7 cellular contexts compared by ENCODE assay signal in the genomic region with DNA sequence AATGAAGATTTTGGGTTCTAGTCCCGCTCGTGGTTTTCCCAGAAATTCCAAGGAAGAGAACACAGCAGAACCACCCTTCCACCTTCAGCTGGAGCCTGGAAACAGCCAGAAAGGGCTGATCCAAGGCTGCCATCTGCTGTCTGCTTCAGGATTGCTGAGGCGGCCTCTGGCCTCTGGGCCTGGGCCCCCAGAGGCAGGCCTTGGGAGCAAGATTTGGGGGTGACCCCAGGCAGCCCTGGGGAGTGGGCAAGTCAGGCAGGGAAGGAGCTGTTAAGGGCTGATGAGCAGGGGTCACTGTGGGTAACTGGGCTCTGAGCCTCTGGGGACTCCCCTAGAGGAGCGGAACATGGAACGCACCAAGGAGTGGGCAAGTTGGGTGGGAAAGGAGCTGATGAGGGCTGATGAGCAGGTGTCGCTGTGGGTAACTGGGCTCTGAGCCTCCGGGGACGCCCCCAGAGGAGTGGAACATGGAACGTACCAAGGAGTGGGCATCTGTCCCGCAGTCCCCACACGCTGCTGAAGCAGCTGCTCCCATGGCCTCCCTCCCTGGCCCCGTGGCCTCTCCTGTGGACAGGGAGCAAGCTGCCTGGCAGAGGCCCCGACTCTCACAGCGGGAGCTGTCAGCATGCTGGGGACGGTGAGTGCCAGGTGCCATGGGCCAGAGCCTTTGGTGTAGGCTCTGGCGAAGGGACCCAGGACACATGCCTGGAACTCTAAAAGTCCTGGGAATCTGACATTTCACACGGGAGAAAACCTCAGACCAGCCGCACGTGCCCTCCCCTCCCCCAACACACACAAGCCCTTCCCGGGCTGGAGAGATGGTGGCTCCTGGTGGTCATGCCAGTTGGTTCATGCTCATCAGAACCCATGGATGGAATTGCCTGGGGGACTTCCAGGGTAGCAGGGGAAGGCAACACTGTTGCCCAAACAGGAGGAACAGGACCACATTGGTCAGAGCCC.
DNase-seq lines count a peak whose midpoint lies in the region; FAIRE-seq and TF ChIP-seq lines count a peak whose summit lies in the region.
"Not testable (repeated sequence)": the region's sequence is repeated elsewhere in the genome, so short reads cannot be mapped to it uniquely, and the experiment has no call there.

No MANE protein-coding gene starts in this region.

- not testable (repeated sequence) for H2AFZ ChIP-seq in osteoblast (ENCODE audit: low read length)

- not testable (repeated sequence) for H3K27ac Mint-ChIP-seq in MCF 10A (ENCODE audit: low read depth, unreplicated experiment)

- H3K27me3 Mint-ChIP-seq in MCF 10A (ENCODE audit: insufficient read depth, unreplicated experiment), result not testable (repeated sequence)

- intact Hi-C loops in MCF 10A (cut with micrococcal nuclease), result not testable (repeated sequence)

- H4K20me1 ChIP-seq in osteoblast (ENCODE audit: insufficient read depth, low read length), result not testable (repeated sequence)

- not testable (repeated sequence) for H3K4me1 Mint-ChIP-seq in MCF 10A (ENCODE audit: insufficient read depth, unreplicated experiment)

- not testable (repeated sequence) for H3K36me3 ChIP-seq in osteoblast (ENCODE audit: insufficient read depth, low read length)

- FAIRE-seq in D721Med (lab: Jason Lieb, UNC), result not testable (repeated sequence)

- not testable (repeated sequence) for DNase-seq in D721Med (ENCODE audit: insufficient read length, low spot score); LNCaP clone FGC (ENCODE audit: low read depth); osteoblast (ENCODE audit: insufficient read length, low spot score, missing footprints)
- peak; percentile 30 for DNase-seq in SK-MEL-5 (ENCODE audit: low read depth, low spot score)
- peak; percentile 6 for DNase-seq in MCF 10A (ENCODE audit: unreplicated experiment)
- peak; percentile 36 for DNase-seq in fibroblast of mammary gland (ENCODE audit: low read depth)
- peak; percentile 57 for DNase-seq in islet precursor cell

- BruUV-seq in MCF 10A (replicated peaks; lab: Mats Ljungman, UMichigan), result not testable (repeated sequence)

- not testable (repeated sequence) for H3K27me3 ChIP-seq in osteoblast (ENCODE audit: insufficient read depth, low read length)

- H3K79me2 ChIP-seq in osteoblast (ENCODE audit: insufficient read depth, low read length), result not testable (repeated sequence)

- H3K27ac ChIP-seq in osteoblast (ENCODE audit: low read depth, low read length), result not testable (repeated sequence)

- not testable (repeated sequence) for H3K9me3 ChIP-seq in osteoblast (ENCODE audit: low read depth, low read length)

- in situ Hi-C loops in SK-MEL-5 (cut with HindIII; ENCODE audit: low pct_unique_long_range_greater_than_20kb, low sequenced_read_pairs), result not testable (repeated sequence)

- H3K4me3 ChIP-seq in LNCaP clone FGC (ENCODE audit: low read depth, low read length); fibroblast of mammary gland (ENCODE audit: control insufficient read depth, low read depth, low read length); osteoblast (ENCODE audit: insufficient read depth, low read length): not testable (repeated sequence)

- H3K4me2 ChIP-seq in osteoblast (ENCODE audit: insufficient read depth, low read length), result not testable (repeated sequence)

- CTCF ChIA-PET in MCF 10A (lab: Yijun Ruan, JAX), result interaction anchor here (0.6 to 1.3 kb wide), 3 partner anchors 135 to 286 kb away, joined by 3 read pairs; no protein-coding TSS in a partner anchor

- not testable (repeated sequence) for H3K4me3 Mint-ChIP-seq in MCF 10A (ENCODE audit: unreplicated experiment)

- peak; percentile 50 for TF ChIP-seq CTCF in D721Med (IDR thresholded peaks at IDR 0.05; ENCODE audit: insufficient read depth, missing control alignments)
- TF ChIP-seq CTCF in LNCaP clone FGC (IDR thresholded peaks at IDR 0.05; ENCODE audit: control insufficient read depth, extremely low read depth, insufficient read depth), result peak; percentile 57
- peak; percentile 18 for TF ChIP-seq CTCF in MCF 10A (IDR thresholded peaks at IDR 0.05; ENCODE audit: unreplicated experiment)
- TF ChIP-seq CTCF in fibroblast of mammary gland (conservative IDR thresholded peaks at IDR 0.05; ENCODE audit: control insufficient read depth, insufficient read depth, low read depth, low read length), result peak; percentile 42
- peak; percentile 56 for TF ChIP-seq CTCF in osteoblast (IDR thresholded peaks at IDR 0.05; ENCODE audit: extremely low read depth, low read depth, low read length)

- POLR2A ChIA-PET in MCF 10A (lab: Yijun Ruan, JAX), result not testable (repeated sequence)

- not testable (repeated sequence) for H3K36me3 Mint-ChIP-seq in MCF 10A (ENCODE audit: insufficient read depth, unreplicated experiment)

- not testable (repeated sequence) for H3K9me3 Mint-ChIP-seq in MCF 10A (ENCODE audit: unreplicated experiment)

- not testable (repeated sequence) for H3K4me1 ChIP-seq in osteoblast (ENCODE audit: insufficient read depth, low read length)
